Comparison of ENCODE assay signal across 27 cellular contexts in genomic region chr7:158262284-158263109, GRCh38.
"Had no signal": no experiment of that assay in that cellular context is flagged by ENCODE, and none has a peak within 500 bp of the region (broad histone marks: within the 10 kb centered on the region; RNA-seq: fewer than 3 reads in every experiment).

No MANE protein-coding gene starts in this region.

- H3K36me3 ChIP-seq: brain microvascular endothelial cell, esophagus squamous epithelium, left ventricle myocardium inferior, spleen, thoracic aorta, vagina had no signal

- H3K36me3 Mint-ChIP-seq: natural killer cell treated with Interleukin-12 subunit alpha and Interleukin-12 subunit beta and Interleukin-15 and Interleukin-18, amount 100 ng/mL, for 72 hours; type B pancreatic cell had no signal

- DNase-seq: activated CD4-positive, alpha-beta memory T cell treated with anti-CD3 and anti-CD28 coated beads, Interleukin-2, amount 10 ng/mL, durations not matched to agents 7 days and 5 days; activated CD4-positive, alpha-beta T cell treated with anti-CD3 and anti-CD28 coated beads for 1 hour; activated CD4-positive, alpha-beta T cell treated with anti-CD3 and anti-CD28 coated beads, Interleukin-2, amount 10 ng/mL, durations not matched to agents 7 days and 5 days; activated CD8-positive, alpha-beta memory T cell treated with anti-CD3 and anti-CD28 coated beads, Interleukin-2, amount 50 U/mL, for 48 hours; activated gamma-delta T cell treated with Interleukin-2 at 50 U/mL for 16 hours; activated naive CD4-positive, alpha-beta T cell treated with anti-CD3 and anti-CD28 coated beads, Interleukin-2, amount 50 U/mL, for 16 hours; activated T-cell treated with anti-CD3 and anti-CD28 coated beads, Interleukin-2, amount 50 U/mL, for 4 hours; amniotic stem cell; brain microvascular endothelial cell; central memory CD4-positive, alpha-beta T cell; effector CD4-positive, alpha-beta T cell; esophagus squamous epithelium; islet precursor cell; left ventricle myocardium inferior; mesendoderm; stimulated activated naive CD8-positive, alpha-beta T cell treated with anti-CD3 and anti-CD28 coated beads, Interleukin-15, Interleukin-2, amounts not matched to agents 100 U/mL and 50 U/mL, for 24 hours; T-helper 2 cell had no signal

- H3K4me3 Mint-ChIP-seq: activated CD4-positive, alpha-beta memory T cell treated with anti-CD3 and anti-CD28 coated beads, Interleukin-2, amount 10 ng/mL, durations not matched to agents 7 days and 5 days; activated CD4-positive, alpha-beta T cell treated with anti-CD3 and anti-CD28 coated beads, Interleukin-2, amount 10 ng/mL, durations not matched to agents 7 days and 5 days; activated T-cell treated with anti-CD3 and anti-CD28 coated beads, Interleukin-2, amount 50 U/mL, for 4 hours; activated T-helper 17 cell treated with anti-CD3 and anti-CD28 coated beads, Interleukin-2, amount 50 U/mL, for 72 hours; dendritic cell treated with granulocyte-macrophage colony-stimulating factor and Interleukin-4, amounts not matched to agents 40 ng/mL and 50 ng/mL, for 4 days; natural killer cell treated with Interleukin-12 subunit alpha and Interleukin-12 subunit beta and Interleukin-15 and Interleukin-18, amount 100 ng/mL, for 72 hours; type B pancreatic cell had no signal

- H3K4me1 ChIP-seq: left ventricle myocardium inferior, spleen, vagina had no signal

- H3K27me3 Mint-ChIP-seq: activated CD4-positive, alpha-beta memory T cell treated with anti-CD3 and anti-CD28 coated beads, Interleukin-2, amount 10 ng/mL, durations not matched to agents 7 days and 5 days; activated CD4-positive, alpha-beta T cell treated with anti-CD3 and anti-CD28 coated beads, Interleukin-2, amount 10 ng/mL, durations not matched to agents 7 days and 5 days; dendritic cell treated with granulocyte-macrophage colony-stimulating factor and Interleukin-4, amounts not matched to agents 40 ng/mL and 50 ng/mL, for 4 days; natural killer cell treated with Interleukin-12 subunit alpha and Interleukin-12 subunit beta and Interleukin-15 and Interleukin-18, amount 100 ng/mL, for 72 hours had no signal

- H3K9me3 Mint-ChIP-seq: activated T-cell treated with anti-CD3 and anti-CD28 coated beads, Interleukin-2, amount 50 U/mL, for 4 hours; activated T-helper 17 cell treated with anti-CD3 and anti-CD28 coated beads, Interleukin-2, amount 50 U/mL, for 72 hours; natural killer cell treated with Interleukin-12 subunit alpha and Interleukin-12 subunit beta and Interleukin-15 and Interleukin-18, amount 100 ng/mL, for 72 hours; type B pancreatic cell had no signal

- ATAC-seq: activated T-cell treated with anti-CD3 and anti-CD28 coated beads, Interleukin-2, amount 50 U/mL, for 4 hours; activated T-helper 17 cell treated with anti-CD3 and anti-CD28 coated beads, Interleukin-2, amount 50 U/mL, for 72 hours; natural killer cell treated with Interleukin-12 subunit alpha and Interleukin-12 subunit beta and Interleukin-15 and Interleukin-18, amount 100 ng/mL, for 72 hours; right cardiac atrium; stimulated activated naive CD8-positive, alpha-beta T cell treated with anti-CD3 and anti-CD28 coated beads, Interleukin-15, Interleukin-2, amounts not matched to agents 100 U/mL and 50 U/mL, for 24 hours had no signal

- H3K9me3 ChIP-seq: esophagus squamous epithelium, left ventricle myocardium inferior, thoracic aorta, vagina had no signal

- H3K27ac Mint-ChIP-seq: activated CD4-positive, alpha-beta memory T cell treated with anti-CD3 and anti-CD28 coated beads, Interleukin-2, amount 10 ng/mL, durations not matched to agents 7 days and 5 days; activated CD4-positive, alpha-beta T cell treated with anti-CD3 and anti-CD28 coated beads, Interleukin-2, amount 10 ng/mL, durations not matched to agents 7 days and 5 days; activated T-helper 17 cell treated with anti-CD3 and anti-CD28 coated beads, Interleukin-2, amount 50 U/mL, for 72 hours; dendritic cell treated with granulocyte-macrophage colony-stimulating factor and Interleukin-4, amounts not matched to agents 40 ng/mL and 50 ng/mL, for 4 days; natural killer cell treated with Interleukin-12 subunit alpha and Interleukin-12 subunit beta and Interleukin-15 and Interleukin-18, amount 100 ng/mL, for 72 hours; type B pancreatic cell had no signal

- H3K4me3 ChIP-seq: esophagus squamous epithelium, left ventricle myocardium inferior, lung, spleen, thoracic aorta, vagina had no signal

- H3K27me3 ChIP-seq: brain microvascular endothelial cell, esophagus squamous epithelium, vagina had no signal

- H3K27ac ChIP-seq: brain microvascular endothelial cell, epithelial cell of prostate, esophagus squamous epithelium, left ventricle myocardium inferior, spleen, thoracic aorta, vagina had no signal

- H3K4me1 Mint-ChIP-seq: activated CD4-positive, alpha-beta memory T cell treated with anti-CD3 and anti-CD28 coated beads, Interleukin-2, amount 10 ng/mL, durations not matched to agents 7 days and 5 days; activated CD4-positive, alpha-beta T cell treated with anti-CD3 and anti-CD28 coated beads, Interleukin-2, amount 10 ng/mL, durations not matched to agents 7 days and 5 days; activated T-helper 17 cell treated with anti-CD3 and anti-CD28 coated beads, Interleukin-2, amount 50 U/mL, for 72 hours had no signal
